ENCODE assay signal across 8 cellular contexts in the genomic region with DNA sequence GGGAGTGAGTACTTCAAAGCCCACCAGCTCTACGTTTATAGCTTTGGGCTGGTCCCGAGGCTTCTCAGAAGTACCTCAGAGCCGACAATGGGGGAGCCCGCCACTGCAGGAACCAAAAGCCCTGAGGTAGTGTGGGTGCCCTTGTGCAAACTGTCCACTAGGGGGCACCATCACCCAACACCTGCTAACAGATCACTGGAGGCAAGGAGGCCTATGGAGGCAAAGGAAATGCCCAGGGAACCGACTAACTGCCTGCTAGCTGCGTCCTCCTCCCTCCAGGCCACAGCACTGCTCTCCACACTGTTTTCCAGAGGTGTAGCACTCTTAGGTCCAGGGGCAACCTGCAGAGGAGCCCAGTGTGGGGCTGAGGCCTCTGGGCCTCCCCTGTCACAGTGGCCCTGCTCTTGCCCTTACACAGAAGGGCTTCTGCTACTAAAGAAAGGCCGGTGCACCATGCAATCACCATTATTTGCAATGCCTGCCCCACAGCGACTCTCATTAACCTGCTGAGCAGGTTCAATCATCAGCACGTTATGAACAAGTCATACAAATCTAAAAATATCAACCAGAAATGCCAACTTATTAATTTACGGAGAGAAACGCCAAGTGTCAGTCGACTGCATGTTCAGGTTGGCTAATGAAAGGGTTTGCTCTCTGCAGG.
DNase-seq lines count a peak whose midpoint lies in the region.

No MANE protein-coding gene starts in this region.

- H4K20me1 ChIP-seq in GM23248 (ENCODE audit: insufficient read depth), result no peaks in the 10 kb centered on the region

- H3K4me3 ChIP-seq in GM23248 (no peak overlapping the region), thymus (ENCODE audit: low read length) (no peak overlapping the region)

- no peaks in the 10 kb centered on the region for H3K9me3 ChIP-seq in GM23248 (ENCODE audit: low read depth)
- no peaks in the 10 kb centered on the region for H3K9me3 ChIP-seq in thymus (ENCODE audit: control insufficient read depth)

- no peaks in the 10 kb centered on the region for H3K79me2 ChIP-seq in GM23248 (ENCODE audit: insufficient read depth)

- H3K4me2 ChIP-seq in GM23248 (ENCODE audit: unreplicated experiment), result peak overlapping the region; percentile 46

- H3F3A ChIP-seq in GM23248 (ENCODE audit: insufficient read depth), result peaks cover 13% of the 10 kb centered on the region; the same call in 1 of the 2 replicates

- H3K27ac ChIP-seq in GM23248 (peak overlapping the region; percentile 76), thymus (ENCODE audit: low read depth) (peak overlapping the region; percentile 8)

- H3K27me3 ChIP-seq in GM23248 (replicated peaks; ENCODE audit: insufficient read depth), result no peaks in the 10 kb centered on the region
- H3K27me3 ChIP-seq in thymus (ENCODE audit: control insufficient read depth, insufficient read depth), result no peaks in the 10 kb centered on the region

- 18 to 26% methylated on average over 12 of the region's 12 CpGs for WGBS in GM23248 (ENCODE audit: low coverage in 1 of 2, low lambda C conversion rate in 2 of 2, missing lambda C conversion rate in 2 of 2), 2 experiments
- 57% methylated on average over 12 of the region's 12 CpGs for WGBS in thymus

- intact Hi-C loops in activated T-helper 1 cell treated with anti-CD3 and anti-CD28 coated beads, Interleukin-12 subunit alpha, Interleukin-12 subunit beta, Interleukin-2, Interleukin-4 antibody, amounts not matched to agents 30 ng/mL and 10 ng/mL and 1 ng/mL, durations not matched to agents 14 hours and 24 hours and 36 hours (cut with micrococcal nuclease), result loop anchor here (1.0 to 10.0 kb wide), 11 partner anchors 15 to 1028 kb away; a partner anchor contains a TSS

- in situ Hi-C loops in GM23248 (cut with MboI), result loop anchor here (10.0 kb wide), 1 partner anchor 174 kb away; no protein-coding TSS in a partner anchor

- H3K27me3 Mint-ChIP-seq in activated T-helper 1 cell treated with anti-CD3 and anti-CD28 coated beads, Interleukin-12 subunit alpha, Interleukin-12 subunit beta, Interleukin-2, Interleukin-4 antibody, amounts not matched to agents 30 ng/mL and 10 ng/mL and 1 ng/mL, durations not matched to agents 14 hours and 24 hours and 36 hours (ENCODE audit: insufficient read depth), result no peaks in the 10 kb centered on the region

- no peaks in the 10 kb centered on the region for H3K9me3 Mint-ChIP-seq in activated T-helper 1 cell treated with anti-CD3 and anti-CD28 coated beads, Interleukin-12 subunit alpha, Interleukin-12 subunit beta, Interleukin-2, Interleukin-4 antibody, amounts not matched to agents 30 ng/mL and 10 ng/mL and 1 ng/mL, durations not matched to agents 14 hours and 24 hours and 36 hours

- no peak overlapping the region for H2AFZ ChIP-seq in GM23248

- DNase-seq in EH (ENCODE audit: low read depth), result peak; percentile 85
- DNase-seq in GM23248, result peak; percentile 86
- peak; percentile 86 to 90 for DNase-seq in Kasumi-1 (lab: John Stamatoyannopoulos, UW)
- peak; percentile 73 for DNase-seq in RPMI7951 (ENCODE audit: low read depth)
- peak; percentile 61 for DNase-seq in activated T-helper 1 cell treated with anti-CD3 and anti-CD28 coated beads, Interleukin-12 subunit alpha, Interleukin-12 subunit beta, Interleukin-2, Interleukin-4 antibody, amounts not matched to agents 30 ng/mL and 10 ng/mL and 1 ng/mL, durations not matched to agents 14 hours and 24 hours and 36 hours (ENCODE audit: low spot score)
- peak; percentile 65 for DNase-seq in fibroblast of the conjunctiva (ENCODE audit: low read depth)
- DNase-seq in occipital lobe (lab: John Stamatoyannopoulos, UW), result peak; percentile 16

- peaks cover 34% of the 10 kb centered on the region for H3K4me1 Mint-ChIP-seq in activated T-helper 1 cell treated with anti-CD3 and anti-CD28 coated beads, Interleukin-12 subunit alpha, Interleukin-12 subunit beta, Interleukin-2, Interleukin-4 antibody, amounts not matched to agents 30 ng/mL and 10 ng/mL and 1 ng/mL, durations not matched to agents 14 hours and 24 hours and 36 hours (ENCODE audit: low read depth)

- H3K36me3 ChIP-seq in GM23248 (ENCODE audit: low read depth) (no peaks in the 10 kb centered on the region), thymus (ENCODE audit: control insufficient read depth, insufficient read depth) (no peaks in the 10 kb centered on the region)

- H3K27ac Mint-ChIP-seq in activated T-helper 1 cell treated with anti-CD3 and anti-CD28 coated beads, Interleukin-12 subunit alpha, Interleukin-12 subunit beta, Interleukin-2, Interleukin-4 antibody, amounts not matched to agents 30 ng/mL and 10 ng/mL and 1 ng/mL, durations not matched to agents 14 hours and 24 hours and 36 hours, result peak overlapping the region; percentile 91

- H3K4me3 Mint-ChIP-seq in activated T-helper 1 cell treated with anti-CD3 and anti-CD28 coated beads, Interleukin-12 subunit alpha, Interleukin-12 subunit beta, Interleukin-2, Interleukin-4 antibody, amounts not matched to agents 30 ng/mL and 10 ng/mL and 1 ng/mL, durations not matched to agents 14 hours and 24 hours and 36 hours, result peak overlapping the region; percentile 43

- H3K9ac ChIP-seq in GM23248, result peak overlapping the region; percentile 38; the same call in 1 of the 2 replicates

- H3K4me1 ChIP-seq in GM23248 (ENCODE audit: insufficient read depth) (peaks cover 16% of the 10 kb centered on the region), thymus (ENCODE audit: control insufficient read depth, insufficient read depth, low read length) (no peaks in the 10 kb centered on the region)

- no peaks in the 10 kb centered on the region for H3K9me2 ChIP-seq in GM23248 (ENCODE audit: insufficient read depth)

- H3K36me3 Mint-ChIP-seq in activated T-helper 1 cell treated with anti-CD3 and anti-CD28 coated beads, Interleukin-12 subunit alpha, Interleukin-12 subunit beta, Interleukin-2, Interleukin-4 antibody, amounts not matched to agents 30 ng/mL and 10 ng/mL and 1 ng/mL, durations not matched to agents 14 hours and 24 hours and 36 hours (ENCODE audit: low read depth), result peaks cover 2% of the 10 kb centered on the region

Comparison
In these comparisons a context has a peak if more than half of its experiments do, and no peak if none do; other contexts are left out.
1. DNase-seq: peak in every context shown above with its lines; median percentile 88 in Kasumi-1; 86 in GM23248; 85 in EH; 73 in RPMI7951; 65 in fibroblast of the conjunctiva; 61 in activated T-helper 1 cell treated with anti-CD3 and anti-CD28 coated beads, Interleukin-12 subunit alpha, Interleukin-12 subunit beta, Interleukin-2, Interleukin-4 antibody, amounts not matched to agents 30 ng/mL and 10 ng/mL and 1 ng/mL, durations not matched to agents 14 hours and 24 hours and 36 hours; 16 in occipital lobe.